In the genomic region with DNA sequence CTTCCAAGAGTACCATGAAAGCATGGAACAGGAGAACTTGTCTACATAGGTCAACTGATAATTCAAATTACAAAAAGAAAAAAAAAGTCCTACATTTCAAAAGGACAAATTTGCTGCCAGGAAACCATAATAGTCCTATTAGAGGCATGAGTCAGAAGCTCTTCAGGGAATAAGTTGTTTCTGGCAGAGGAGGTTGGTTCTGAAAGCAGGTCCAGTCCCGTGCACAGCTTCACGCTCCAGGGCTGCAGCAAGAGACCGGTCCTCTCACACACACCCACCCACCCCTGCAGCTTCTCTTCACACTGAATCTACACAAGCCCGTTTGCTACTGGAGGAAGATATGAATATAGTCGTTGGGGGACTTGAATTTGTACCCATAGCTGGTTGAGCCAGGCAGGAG, we compare ENCODE assay signal across 21 cellular contexts. TPM values are rescaled to one million over a fixed set of nuclear protein-coding genes. Genes with fewer than 3 reads are reported as not detected.
DNase-seq lines count a peak whose midpoint lies in the region; ATAC-seq, FAIRE-seq and TF ChIP-seq lines count a peak whose summit lies in the region.
"Had no signal": no experiment of that assay in that cellular context is flagged by ENCODE, and none has a peak within 500 bp of the region (broad histone marks: within the 10 kb centered on the region; RNA-seq: fewer than 3 reads in every experiment).

No MANE protein-coding gene starts in this region.

- H3K4me1 Mint-ChIP-seq in astrocyte (ENCODE audit: low read depth, unreplicated experiment): peaks cover 4% of the 10 kb centered on the region
- no peaks in the 10 kb centered on the region for H3K4me1 Mint-ChIP-seq in activated T-helper 1 cell treated with anti-CD3 and anti-CD28 coated beads, Interleukin-12 subunit alpha, Interleukin-12 subunit beta, Interleukin-2, Interleukin-4 antibody, amounts not matched to agents 30 ng/mL and 10 ng/mL and 1 ng/mL, durations not matched to agents 14 hours and 24 hours and 36 hours (ENCODE audit: low read depth)
- H3K4me1 Mint-ChIP-seq: CD8-positive, alpha-beta memory T cell; stimulated activated naive B cell treated with anti-CD40 and anti-IgM and Interleukin-4, amounts not matched to agents 10 μg/mL and 1 μg/mL and 100 μg/mL, for 72 hours had no signal

- H3K36me3 Mint-ChIP-seq in astrocyte (ENCODE audit: low read depth, unreplicated experiment): no peaks in the 10 kb centered on the region
- no peaks in the 10 kb centered on the region for H3K36me3 Mint-ChIP-seq in activated T-helper 1 cell treated with anti-CD3 and anti-CD28 coated beads, Interleukin-12 subunit alpha, Interleukin-12 subunit beta, Interleukin-2, Interleukin-4 antibody, amounts not matched to agents 30 ng/mL and 10 ng/mL and 1 ng/mL, durations not matched to agents 14 hours and 24 hours and 36 hours (ENCODE audit: low read depth)
- H3K36me3 Mint-ChIP-seq: CD8-positive, alpha-beta memory T cell; stimulated activated naive B cell treated with anti-CD40 and anti-IgM and Interleukin-4, amounts not matched to agents 10 μg/mL and 1 μg/mL and 100 μg/mL, for 72 hours; type B pancreatic cell had no signal

- intact Hi-C loops in activated T-helper 1 cell treated with anti-CD3 and anti-CD28 coated beads, Interleukin-12 subunit alpha, Interleukin-12 subunit beta, Interleukin-2, Interleukin-4 antibody, amounts not matched to agents 30 ng/mL and 10 ng/mL and 1 ng/mL, durations not matched to agents 14 hours and 24 hours and 36 hours (cut with micrococcal nuclease): no loop called here

- no peaks in the 10 kb centered on the region for H3K27me3 Mint-ChIP-seq in astrocyte (ENCODE audit: low read depth, unreplicated experiment)
- peaks cover 2% of the 10 kb centered on the region for H3K27me3 Mint-ChIP-seq in activated T-helper 1 cell treated with anti-CD3 and anti-CD28 coated beads, Interleukin-12 subunit alpha, Interleukin-12 subunit beta, Interleukin-2, Interleukin-4 antibody, amounts not matched to agents 30 ng/mL and 10 ng/mL and 1 ng/mL, durations not matched to agents 14 hours and 24 hours and 36 hours (ENCODE audit: insufficient read depth)
- H3K27me3 Mint-ChIP-seq: CD8-positive, alpha-beta memory T cell; stimulated activated naive B cell treated with anti-CD40 and anti-IgM and Interleukin-4, amounts not matched to agents 10 μg/mL and 1 μg/mL and 100 μg/mL, for 72 hours; type B pancreatic cell had no signal

- H4K20me1 ChIP-seq in astrocyte (ENCODE audit: insufficient read depth, low read length) (no peaks in the 10 kb centered on the region), osteoblast (ENCODE audit: insufficient read depth, low read length) (no peaks in the 10 kb centered on the region)

- H2AFZ ChIP-seq in astrocyte (ENCODE audit: low read depth, low read length) (no peak overlapping the region), osteoblast (ENCODE audit: low read length) (no peak overlapping the region)

- no peaks in the 10 kb centered on the region for H3K9me3 Mint-ChIP-seq in astrocyte (ENCODE audit: unreplicated experiment)
- no peaks in the 10 kb centered on the region for H3K9me3 Mint-ChIP-seq in activated T-helper 1 cell treated with anti-CD3 and anti-CD28 coated beads, Interleukin-12 subunit alpha, Interleukin-12 subunit beta, Interleukin-2, Interleukin-4 antibody, amounts not matched to agents 30 ng/mL and 10 ng/mL and 1 ng/mL, durations not matched to agents 14 hours and 24 hours and 36 hours
- H3K9me3 Mint-ChIP-seq: CD8-positive, alpha-beta memory T cell; stimulated activated naive B cell treated with anti-CD40 and anti-IgM and Interleukin-4, amounts not matched to agents 10 μg/mL and 1 μg/mL and 100 μg/mL, for 72 hours; type B pancreatic cell had no signal

- no peak overlapping the region for H3K4me3 Mint-ChIP-seq in astrocyte (ENCODE audit: unreplicated experiment)
- H3K4me3 Mint-ChIP-seq in activated T-helper 1 cell treated with anti-CD3 and anti-CD28 coated beads, Interleukin-12 subunit alpha, Interleukin-12 subunit beta, Interleukin-2, Interleukin-4 antibody, amounts not matched to agents 30 ng/mL and 10 ng/mL and 1 ng/mL, durations not matched to agents 14 hours and 24 hours and 36 hours: no peak overlapping the region
- H3K4me3 Mint-ChIP-seq: CD8-positive, alpha-beta memory T cell; stimulated activated naive B cell treated with anti-CD40 and anti-IgM and Interleukin-4, amounts not matched to agents 10 μg/mL and 1 μg/mL and 100 μg/mL, for 72 hours; type B pancreatic cell had no signal

- H3K4me3 ChIP-seq in astrocyte (ENCODE audit: insufficient read depth, low read depth, low read length) (no peak overlapping the region), osteoblast (ENCODE audit: insufficient read depth, low read length) (no peak overlapping the region)
- H3K4me3 ChIP-seq: A549 had no signal

- ATAC-seq in foreskin keratinocyte (peak; percentile 35), HG03378 (IDR thresholded peaks at IDR 0.05; ENCODE audit: unreplicated experiment) (no peak)
- ATAC-seq: A549; PC-3; stimulated activated naive B cell treated with anti-CD40 and anti-IgM and Interleukin-4, amounts not matched to agents 10 μg/mL and 1 μg/mL and 100 μg/mL, for 72 hours had no signal

- H3K36me3 ChIP-seq in astrocyte (ENCODE audit: insufficient read depth, low read length) (no peaks in the 10 kb centered on the region), osteoblast (ENCODE audit: insufficient read depth, low read length) (no peaks in the 10 kb centered on the region)

- H3K27ac Mint-ChIP-seq in astrocyte (ENCODE audit: unreplicated experiment): no peak overlapping the region
- no peak overlapping the region for H3K27ac Mint-ChIP-seq in activated T-helper 1 cell treated with anti-CD3 and anti-CD28 coated beads, Interleukin-12 subunit alpha, Interleukin-12 subunit beta, Interleukin-2, Interleukin-4 antibody, amounts not matched to agents 30 ng/mL and 10 ng/mL and 1 ng/mL, durations not matched to agents 14 hours and 24 hours and 36 hours
- H3K27ac Mint-ChIP-seq: CD8-positive, alpha-beta memory T cell; stimulated activated naive B cell treated with anti-CD40 and anti-IgM and Interleukin-4, amounts not matched to agents 10 μg/mL and 1 μg/mL and 100 μg/mL, for 72 hours; type B pancreatic cell had no signal

- H3K4me1 ChIP-seq in astrocyte (ENCODE audit: insufficient read depth, low read length): peaks cover 28% of the 10 kb centered on the region
- peaks cover 22% of the 10 kb centered on the region for H3K4me1 ChIP-seq in foreskin keratinocyte
- H3K4me1 ChIP-seq in osteoblast (ENCODE audit: insufficient read depth, low read length): peaks cover 36% of the 10 kb centered on the region
- H3K4me1 ChIP-seq: A549 had no signal

- H3K4me2 ChIP-seq in astrocyte (ENCODE audit: low read length): peak overlapping the region; percentile 24
- peak overlapping the region; percentile 42 for H3K4me2 ChIP-seq in osteoblast (ENCODE audit: insufficient read depth, low read length)
- H3K4me2 ChIP-seq: A549 had no signal

- H3K27ac ChIP-seq in astrocyte (ENCODE audit: low read depth, low read length) (no peak overlapping the region), foreskin keratinocyte (no peak overlapping the region), osteoblast (ENCODE audit: low read depth, low read length) (no peak overlapping the region)
- H3K27ac ChIP-seq: A549 had no signal

- H3K9me3 ChIP-seq in astrocyte (ENCODE audit: insufficient read depth, low read depth, low read length) (no peaks in the 10 kb centered on the region), osteoblast (ENCODE audit: low read depth, low read length) (no peaks in the 10 kb centered on the region)
- H3K9me3 ChIP-seq: A549 had no signal

- no peak for TF ChIP-seq CTCF in astrocyte (IDR thresholded peaks at IDR 0.05; ENCODE audit: insufficient read depth, low read depth, low read length)
- no peak for TF ChIP-seq CTCF in foreskin keratinocyte (conservative IDR thresholded peaks at IDR 0.05)
- no peak for TF ChIP-seq CTCF in osteoblast (IDR thresholded peaks at IDR 0.05; ENCODE audit: extremely low read depth, low read depth, low read length)

- peak; percentile 52 for DNase-seq in AG08395 (ENCODE audit: low spot score)
- DNase-seq in astrocyte (ENCODE audit: low read depth): peak; percentile 30
- DNase-seq in foreskin keratinocyte: no peak
- no peak for DNase-seq in osteoblast (ENCODE audit: insufficient read length, low spot score, missing footprints)
- no peak for DNase-seq in NOMO-1 (lab: John Stamatoyannopoulos, UW; ENCODE audit: unreplicated experiment in 2 of 2)
- DNase-seq in SHP77 (lab: John Stamatoyannopoulos, UW): no peak
- no peak for DNase-seq in activated T-helper 1 cell treated with anti-CD3 and anti-CD28 coated beads, Interleukin-12 subunit alpha, Interleukin-12 subunit beta, Interleukin-2, Interleukin-4 antibody, amounts not matched to agents 30 ng/mL and 10 ng/mL and 1 ng/mL, durations not matched to agents 14 hours and 24 hours and 36 hours (ENCODE audit: low spot score)
- DNase-seq: activated T-cell treated with anti-CD3 and anti-CD28 coated beads, Interleukin-2, amount 50 U/mL, for 1 hour; CD8-positive, alpha-beta memory T cell; hippocampal formation; kidney glomerular epithelial cell; NCI-H2107; NCI-H526; occipital lobe; PC-3; small intestine; stimulated activated naive B cell treated with anti-CD40 and anti-IgM and Interleukin-4, amounts not matched to agents 10 μg/mL and 1 μg/mL and 100 μg/mL, for 72 hours had no signal

- H3K79me2 ChIP-seq in astrocyte (ENCODE audit: insufficient read depth, low read length) (no peaks in the 10 kb centered on the region), osteoblast (ENCODE audit: insufficient read depth, low read length) (no peaks in the 10 kb centered on the region)

- H3K9ac ChIP-seq in astrocyte (ENCODE audit: low read length): no peak overlapping the region

- H3K27me3 ChIP-seq in astrocyte (ENCODE audit: insufficient read depth, low read length): no peaks in the 10 kb centered on the region
- H3K27me3 ChIP-seq in foreskin keratinocyte: no peaks in the 10 kb centered on the region
- no peaks in the 10 kb centered on the region for H3K27me3 ChIP-seq in osteoblast (ENCODE audit: insufficient read depth, low read length)

- peak; percentile 13 for FAIRE-seq in astrocyte (lab: Jason Lieb, UNC)
- FAIRE-seq: A549, endometrium, small intestine had no signal

RNA-seq across cellular contexts. Expression of gene SLC1A3, which starts 37.0 kb away (rescaled TPM):
- total RNA-seq in astrocyte: 20.9 and 23.8 TPM in 2 replicates
- 18.2 and 22.5 TPM in 2 replicates for total RNA-seq in foreskin keratinocyte
- polyA plus RNA-seq in foreskin keratinocyte: 5.3 and 8.7 TPM in 2 replicates
- total RNA-seq in osteoblast: 45.2 and 76.9 TPM in 2 replicates
- total RNA-seq in activated T-helper 1 cell treated with anti-CD3 and anti-CD28 coated beads, Interleukin-12 subunit alpha, Interleukin-12 subunit beta, Interleukin-2, Interleukin-4 antibody, amounts not matched to agents 30 ng/mL and 10 ng/mL and 1 ng/mL, durations not matched to agents 14 hours and 24 hours and 36 hours: not detected in 2 replicates
- polyA plus RNA-seq: A549; CD8-positive, alpha-beta memory T cell had no signal

Comparison
In these comparisons a context has a peak if more than half of its experiments do, and no peak if none do; other contexts are left out.
1. DNase-seq: peak in AG08395 (single experiment) and astrocyte (single experiment); none in foreskin keratinocyte (0 of 2), osteoblast (single experiment), NOMO-1 (0 of 2), SHP77 (0 of 2) and activated T-helper 1 cell treated with anti-CD3 and anti-CD28 coated beads, Interleukin-12 subunit alpha, Interleukin-12 subunit beta, Interleukin-2, Interleukin-4 antibody, amounts not matched to agents 30 ng/mL and 10 ng/mL and 1 ng/mL, durations not matched to agents 14 hours and 24 hours and 36 hours (single experiment).
2. RNA of gene SLC1A3, which starts 37.0 kb away (total RNA-seq): 45.2 to 76.9 TPM in osteoblast, 20.9 to 23.8 TPM in astrocyte and 18.2 to 22.5 TPM in foreskin keratinocyte; not detected in activated T-helper 1 cell treated with anti-CD3 and anti-CD28 coated beads, Interleukin-12 subunit alpha, Interleukin-12 subunit beta, Interleukin-2, Interleukin-4 antibody, amounts not matched to agents 30 ng/mL and 10 ng/mL and 1 ng/mL, durations not matched to agents 14 hours and 24 hours and 36 hours; every median in the first group is over 10 times any median in the second.